ENCODE assay signal across 8 cellular contexts in the genomic region with DNA sequence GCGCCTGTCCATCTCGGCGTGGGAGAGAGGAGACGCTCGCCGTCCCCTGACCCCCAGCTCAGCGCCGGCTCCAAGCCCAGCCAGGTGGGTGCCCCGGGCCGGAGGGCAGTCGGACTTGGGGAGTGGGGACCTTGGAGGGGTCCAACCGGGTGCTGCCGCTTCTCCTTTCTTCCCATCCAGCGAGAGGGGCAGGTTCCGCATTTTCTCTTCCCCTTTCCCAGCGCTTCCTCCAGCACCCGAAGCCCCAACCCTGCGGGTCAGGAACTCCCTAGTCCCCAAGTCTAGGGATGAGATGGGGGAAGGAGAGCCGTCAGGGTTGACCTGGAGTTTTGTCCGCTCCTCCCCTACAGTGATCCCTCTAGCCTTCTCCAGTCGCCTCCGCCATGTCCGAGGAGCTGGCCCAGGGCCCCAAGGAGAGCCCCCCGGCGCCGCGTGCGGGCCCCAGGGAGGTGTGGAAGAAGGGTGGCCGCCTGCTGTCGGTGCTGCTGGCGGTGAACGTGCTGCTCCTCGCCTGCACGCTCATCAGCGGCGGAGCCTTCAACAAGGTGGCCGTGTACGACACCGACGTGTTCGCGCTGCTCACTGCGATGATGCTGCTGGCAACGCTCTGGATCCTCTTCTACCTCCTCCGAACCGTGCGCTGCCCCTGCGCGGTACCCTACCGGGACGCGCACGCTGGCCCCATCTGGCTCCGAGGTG. TPM values are rescaled to one million over a fixed set of nuclear protein-coding genes. Genes with fewer than 3 reads are reported as not detected.
DNase-seq lines count a peak whose midpoint lies in the region; ATAC-seq and TF ChIP-seq lines count a peak whose summit lies in the region.

Gene OTOP2 (plus strand): TSS at position 24 of the 699 bp plus-strand sequence. CDS start 360 bp downstream, at position 384.

- WGBS in mesendoderm (ENCODE audit: extremely low coverage, insufficient coverage, low lambda C conversion rate) = no CpG with 5 or more reads among the region's 54 CpGs

- H4K8ac ChIP-seq in mesendoderm (ENCODE audit: low read depth, low read length) = no peak within 1 kb of the TSS

- H3K23ac ChIP-seq in mesendoderm (ENCODE audit: low read length) = peak within 1 kb of the TSS; percentile 89

- H3K4ac ChIP-seq in mesendoderm (ENCODE audit: low read depth, low read length) = no peak within 1 kb of the TSS

- H3K4me2 ChIP-seq in mesendoderm (ENCODE audit: low read length) = peak within 1 kb of the TSS; percentile 61

- TF ChIP-seq CTCF in A673 (conservative IDR thresholded peaks at IDR 0.05; ENCODE audit: low read depth, low read length) (no peak), chondrocyte (IDR thresholded peaks at IDR 0.05) (no peak), osteocyte (IDR thresholded peaks at IDR 0.05) (no peak)

- H3K36me3 Mint-ChIP-seq in chondrocyte (ENCODE audit: low read depth) (no peaks in the 10 kb centered on the region), osteocyte (ENCODE audit: unreplicated experiment) (no peaks in the 10 kb centered on the region)

- DNase-seq in A673 (ENCODE audit: low spot score) (no peak), KBM-7 (peak; percentile 83), chondrocyte (ENCODE audit: low spot score) (no peak), mesendoderm (no peak), osteocyte (ENCODE audit: extremely low spot score, unreplicated experiment) (no peak), mucosa of gallbladder (ENCODE audit: low spot score) (no peak), kidney tubule cell (ENCODE audit: low spot score) (no peak)

- in situ Hi-C loops in KBM-7 (cut with MboI; ENCODE audit: low pct_unique_long_range_greater_than_20kb, low sequenced_read_pairs) = no loop called here

- H3K79me1 ChIP-seq in mesendoderm (ENCODE audit: low read length) = no peaks in the 10 kb centered on the region

- H3K27ac ChIP-seq in A673 (ENCODE audit: low read depth, low read length, poor library complexity, severe bottlenecking) (no peak within 1 kb of the TSS), mesendoderm (ENCODE audit: low read depth, low read length) (no peak within 1 kb of the TSS)

- no peak within 1 kb of the TSS for H4K5ac ChIP-seq in mesendoderm (ENCODE audit: low read length)

- H3K4me3 ChIP-seq in A673 (ENCODE audit: low read depth, low read length, poor library complexity, severe bottlenecking) = peak within 1 kb of the TSS; percentile 31
- no peak within 1 kb of the TSS for H3K4me3 ChIP-seq in mesendoderm (ENCODE audit: low read length)

- H3K9ac ChIP-seq in mesendoderm (ENCODE audit: low read length) = no peak within 1 kb of the TSS

- H3K27me3 Mint-ChIP-seq in chondrocyte (ENCODE audit: low read depth) (peaks cover 54% of the 10 kb centered on the region), osteocyte (ENCODE audit: unreplicated experiment) (peaks cover 47% of the 10 kb centered on the region)

- no peak for ATAC-seq in GM18498 (IDR thresholded peaks at IDR 0.05; ENCODE audit: unreplicated experiment)

- H3K36me3 ChIP-seq in A673 (ENCODE audit: insufficient read depth, low read length, poor library complexity, severe bottlenecking) = no peaks in the 10 kb centered on the region
- no peaks in the 10 kb centered on the region for H3K36me3 ChIP-seq in mesendoderm (ENCODE audit: control insufficient read depth, insufficient read depth, low read length)

- no peak within 1 kb of the TSS for H2BK5ac ChIP-seq in mesendoderm (ENCODE audit: low read length)

- no peaks in the 10 kb centered on the region for H3K9me3 ChIP-seq in A673 (ENCODE audit: low read depth, low read length, poor library complexity, severe bottlenecking)

- H3K4me3 Mint-ChIP-seq in chondrocyte (ENCODE audit: unreplicated experiment) (peak within 1 kb of the TSS; percentile 41), osteocyte (ENCODE audit: unreplicated experiment) (no peak within 1 kb of the TSS)

- H3K18ac ChIP-seq in mesendoderm (ENCODE audit: low read length) = no peak within 1 kb of the TSS

- H3K4me1 ChIP-seq in A673 (ENCODE audit: insufficient read depth, low read length, poor library complexity, severe bottlenecking) (peaks cover 14% of the 10 kb centered on the region), mesendoderm (ENCODE audit: control insufficient read depth, low read depth, low read length) (no peaks in the 10 kb centered on the region)

- H3K27me3 ChIP-seq in A673 (replicated peaks; ENCODE audit: insufficient read depth, low read depth, low read length, poor library complexity) = peaks cover 66% of the 10 kb centered on the region
- peaks cover 32% of the 10 kb centered on the region for H3K27me3 ChIP-seq in mesendoderm (ENCODE audit: insufficient read depth, low read length, poor library complexity)

- BruUV-seq in A673 (replicated peaks; lab: Mats Ljungman, UMichigan) = no TSS peak

- H3K4me1 Mint-ChIP-seq in chondrocyte (ENCODE audit: low read depth) (no peaks in the 10 kb centered on the region), osteocyte (ENCODE audit: unreplicated experiment) (peaks cover 2% of the 10 kb centered on the region)

- no peaks in the 10 kb centered on the region for H3K79me2 ChIP-seq in mesendoderm (ENCODE audit: control insufficient read depth, insufficient read depth, low read length)

- CTCF ChIA-PET in A673 (lab: Charles Lee) = interaction anchor here (0.6 to 1.7 kb wide), 3 partner anchors 33 to 71 kb away, joined by 5 to 15 read pairs (median 7); no protein-coding TSS in a partner anchor

- intact Hi-C loops in A673 (cut with micrococcal nuclease; ENCODE audit: unreplicated experiment) = no loop called here

- peak within 1 kb of the TSS; percentile 49 for H3K56ac ChIP-seq in mesendoderm (ENCODE audit: low read length)

- H2BK15ac ChIP-seq in mesendoderm (replicated peaks; ENCODE audit: low read depth) = no peak within 1 kb of the TSS

- H2BK120ac ChIP-seq in mesendoderm (ENCODE audit: low read depth, low read length) = no peak within 1 kb of the TSS

- no peak within 1 kb of the TSS for H2AK5ac ChIP-seq in mesendoderm (ENCODE audit: low read length)

- no peak within 1 kb of the TSS for H3K27ac Mint-ChIP-seq in chondrocyte (ENCODE audit: unreplicated experiment)
- no peak within 1 kb of the TSS for H3K27ac Mint-ChIP-seq in osteocyte (ENCODE audit: unreplicated experiment)

- no peaks in the 10 kb centered on the region for H3K9me3 Mint-ChIP-seq in chondrocyte (ENCODE audit: low read depth)
- no peaks in the 10 kb centered on the region for H3K9me3 Mint-ChIP-seq in osteocyte (ENCODE audit: unreplicated experiment)

- POLR2A ChIA-PET in A673 (lab: Charles Lee; ENCODE audit: low non-redundant PET) = no interaction called here

RNA-seq across cellular contexts. Expression of gene OTOP2, which starts in this region (rescaled TPM):
- total RNA-seq in A673 (2021) (not detected in 2 replicates), chondrocyte (not detected in 3 replicates), osteocyte (not detected in 2 replicates), mucosa of gallbladder (not detected)
- polyA plus RNA-seq in mesendoderm (2013, experiment 1 of 2) = not detected
- polyA plus RNA-seq in mesendoderm (2013, experiment 2 of 2) = not detected
